ENCODE assay signal across 1 cellular context in genomic region chr3:193744048-193744821, GRCh38.
A peak's percentile ranks its signal among the peaks of the same experiment; 100 is the strongest.
TF ChIP-seq lines count a peak whose summit lies in the region.

No MANE protein-coding gene starts in this region.

TF ChIP-seq in HepG2, 621 proteins besides CTCF, POLR2A, EP300 and RAD21 (continued from another document and continues in another):
- peak; percentile 36; the same call in 1 of the 3 replicates for TF ChIP-seq MXI1 (IDR thresholded peaks at IDR 0.05; ENCODE audit: borderline replicate concordance, low read depth, low read length)
- TF ChIP-seq REPIN1 (CRISPR knock-in tag; IDR thresholded peaks at IDR 0.05; ENCODE audit: borderline replicate concordance, low read depth): peak; percentile 51; the same call in 1 of the 2 replicates
- no peak for TF ChIP-seq HMGA1 (CRISPR knock-in tag; conservative IDR thresholded peaks at IDR 0.05)
- TF ChIP-seq ZNF337 (CRISPR knock-in tag; IDR thresholded peaks at IDR 0.05; ENCODE audit: borderline replicate concordance, low read depth): no peak
- peak; percentile 32; the same call in 1 of the 2 replicates for TF ChIP-seq GATA4 (IDR thresholded peaks at IDR 0.05; ENCODE audit: borderline replicate concordance, low read depth)
- no peak for TF ChIP-seq NFE2L2 (IDR thresholded peaks at IDR 0.05; ENCODE audit: low read length)
- TF ChIP-seq ZNF747 (CRISPR knock-in tag; IDR thresholded peaks at IDR 0.05; ENCODE audit: borderline replicate concordance): peak; percentile 85
- TF ChIP-seq ZNF83 (CRISPR knock-in tag; IDR thresholded peaks at IDR 0.05; ENCODE audit: borderline replicate concordance): no peak
- no peak for TF ChIP-seq FLYWCH1 (CRISPR knock-in tag; IDR thresholded peaks at IDR 0.05)
- TF ChIP-seq ZNF746 (CRISPR knock-in tag; IDR thresholded peaks at IDR 0.05): peak; percentile 62; the same call in 1 of the 2 replicates
- no peak for TF ChIP-seq PLRG1 (conservative IDR thresholded peaks at IDR 0.05)
- peak; percentile 87 for TF ChIP-seq KMT2B (CRISPR knock-in tag; IDR thresholded peaks at IDR 0.05)
- no peak; the same call in 1 of the 2 replicates for TF ChIP-seq ZNF33A (CRISPR knock-in tag; IDR thresholded peaks at IDR 0.05; ENCODE audit: borderline replicate concordance)
- TF ChIP-seq EED (CRISPR knock-in tag; IDR thresholded peaks at IDR 0.05): 0 out of 2 replicates have a peak, but pooled peaks have one; percentile 34
- TF ChIP-seq MXD1 (CRISPR knock-in tag; IDR thresholded peaks at IDR 0.05): no peak
- TF ChIP-seq ZNF543 (CRISPR knock-in tag; IDR thresholded peaks at IDR 0.05): peak; percentile 83
- TF ChIP-seq MAZ (IDR thresholded peaks at IDR 0.05; ENCODE audit: borderline replicate concordance, low read depth, low read length): peak; percentile 60; the same call in 1 of the 2 replicates
- peak; percentile 77 for TF ChIP-seq MAZ (CRISPR knock-in tag; IDR thresholded peaks at IDR 0.05; ENCODE audit: low read depth)
- TF ChIP-seq, protein P1, sequence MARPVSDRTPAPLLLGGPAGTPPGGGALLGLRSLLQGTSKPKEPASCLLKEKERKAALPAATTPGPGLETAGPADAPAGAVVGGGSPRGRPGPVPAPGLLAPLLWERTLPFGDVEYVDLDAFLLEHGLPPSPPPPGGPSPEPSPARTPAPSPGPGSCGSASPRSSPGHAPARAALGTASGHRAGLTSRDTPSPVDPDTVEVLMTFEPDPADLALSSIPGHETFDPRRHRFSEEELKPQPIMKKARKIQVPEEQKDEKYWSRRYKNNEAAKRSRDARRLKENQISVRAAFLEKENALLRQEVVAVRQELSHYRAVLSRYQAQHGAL (CRISPR knock-in tag; IDR thresholded peaks at IDR 0.05; ENCODE audit: not compliant biosample characterization): no peak
- TF ChIP-seq NCOA1 (CRISPR knock-in tag; IDR thresholded peaks at IDR 0.05): no peak
- TF ChIP-seq, protein P2, sequence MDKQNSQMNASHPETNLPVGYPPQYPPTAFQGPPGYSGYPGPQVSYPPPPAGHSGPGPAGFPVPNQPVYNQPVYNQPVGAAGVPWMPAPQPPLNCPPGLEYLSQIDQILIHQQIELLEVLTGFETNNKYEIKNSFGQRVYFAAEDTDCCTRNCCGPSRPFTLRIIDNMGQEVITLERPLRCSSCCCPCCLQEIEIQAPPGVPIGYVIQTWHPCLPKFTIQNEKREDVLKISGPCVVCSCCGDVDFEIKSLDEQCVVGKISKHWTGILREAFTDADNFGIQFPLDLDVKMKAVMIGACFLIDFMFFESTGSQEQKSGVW (CRISPR knock-in tag; IDR thresholded peaks at IDR 0.05; ENCODE audit: borderline replicate concordance): no peak
- TF ChIP-seq, protein P3, sequence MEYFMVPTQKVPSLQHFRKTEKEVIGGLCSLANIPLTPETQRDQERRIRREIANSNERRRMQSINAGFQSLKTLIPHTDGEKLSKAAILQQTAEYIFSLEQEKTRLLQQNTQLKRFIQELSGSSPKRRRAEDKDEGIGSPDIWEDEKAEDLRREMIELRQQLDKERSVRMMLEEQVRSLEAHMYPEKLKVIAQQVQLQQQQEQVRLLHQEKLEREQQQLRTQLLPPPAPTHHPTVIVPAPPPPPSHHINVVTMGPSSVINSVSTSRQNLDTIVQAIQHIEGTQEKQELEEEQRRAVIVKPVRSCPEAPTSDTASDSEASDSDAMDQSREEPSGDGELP (IDR thresholded peaks at IDR 0.05; ENCODE audit: borderline replicate concordance, low read depth): peak; percentile 97
- peak; percentile 56; the same call in 1 of the 2 replicates for TF ChIP-seq PHF8 (CRISPR knock-in tag; IDR thresholded peaks at IDR 0.05)
- TF ChIP-seq SIN3B (IDR thresholded peaks at IDR 0.05; ENCODE audit: low read length): no peak
- peak; percentile 84 for TF ChIP-seq SP5 (CRISPR knock-in tag; IDR thresholded peaks at IDR 0.05; ENCODE audit: borderline replicate concordance, low read depth)
- TF ChIP-seq ADNP (CRISPR knock-in tag; IDR thresholded peaks at IDR 0.05): 0 out of 2 replicates have a peak, but pooled peaks have one; percentile 13
- no peak for TF ChIP-seq REL (CRISPR knock-in tag; conservative IDR thresholded peaks at IDR 0.05)
- no peak for TF ChIP-seq AGO2 (optimal IDR thresholded peaks at IDR 0.05; ENCODE audit: low read depth, low read length)
- TF ChIP-seq, protein P4, sequence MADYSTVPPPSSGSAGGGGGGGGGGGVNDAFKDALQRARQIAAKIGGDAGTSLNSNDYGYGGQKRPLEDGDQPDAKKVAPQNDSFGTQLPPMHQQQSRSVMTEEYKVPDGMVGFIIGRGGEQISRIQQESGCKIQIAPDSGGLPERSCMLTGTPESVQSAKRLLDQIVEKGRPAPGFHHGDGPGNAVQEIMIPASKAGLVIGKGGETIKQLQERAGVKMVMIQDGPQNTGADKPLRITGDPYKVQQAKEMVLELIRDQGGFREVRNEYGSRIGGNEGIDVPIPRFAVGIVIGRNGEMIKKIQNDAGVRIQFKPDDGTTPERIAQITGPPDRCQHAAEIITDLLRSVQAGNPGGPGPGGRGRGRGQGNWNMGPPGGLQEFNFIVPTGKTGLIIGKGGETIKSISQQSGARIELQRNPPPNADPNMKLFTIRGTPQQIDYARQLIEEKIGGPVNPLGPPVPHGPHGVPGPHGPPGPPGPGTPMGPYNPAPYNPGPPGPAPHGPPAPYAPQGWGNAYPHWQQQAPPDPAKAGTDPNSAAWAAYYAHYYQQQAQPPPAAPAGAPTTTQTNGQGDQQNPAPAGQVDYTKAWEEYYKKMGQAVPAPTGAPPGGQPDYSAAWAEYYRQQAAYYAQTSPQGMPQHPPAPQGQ (CRISPR knock-in tag; IDR thresholded peaks at IDR 0.05; ENCODE audit: borderline replicate concordance): no peak
- TF ChIP-seq ZNF124 (CRISPR knock-in tag; IDR thresholded peaks at IDR 0.05): 0 out of 2 replicates have a peak, but pooled peaks have one; percentile 38
- TF ChIP-seq, protein P5, sequence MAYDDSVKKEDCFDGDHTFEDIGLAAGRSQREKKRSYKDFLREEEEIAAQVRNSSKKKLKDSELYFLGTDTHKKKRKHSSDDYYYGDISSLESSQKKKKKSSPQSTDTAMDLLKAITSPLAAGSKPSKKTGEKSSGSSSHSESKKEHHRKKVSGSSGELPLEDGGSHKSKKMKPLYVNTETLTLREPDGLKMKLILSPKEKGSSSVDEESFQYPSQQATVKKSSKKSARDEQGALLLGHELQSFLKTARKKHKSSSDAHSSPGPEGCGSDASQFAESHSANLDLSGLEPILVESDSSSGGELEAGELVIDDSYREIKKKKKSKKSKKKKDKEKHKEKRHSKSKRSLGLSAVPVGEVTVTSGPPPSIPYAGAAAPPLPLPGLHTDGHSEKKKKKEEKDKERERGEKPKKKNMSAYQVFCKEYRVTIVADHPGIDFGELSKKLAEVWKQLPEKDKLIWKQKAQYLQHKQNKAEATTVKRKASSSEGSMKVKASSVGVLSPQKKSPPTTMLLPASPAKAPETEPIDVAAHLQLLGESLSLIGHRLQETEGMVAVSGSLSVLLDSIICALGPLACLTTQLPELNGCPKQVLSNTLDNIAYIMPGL (CRISPR knock-in tag; IDR thresholded peaks at IDR 0.05; ENCODE audit: borderline replicate concordance in 1 of 2, low read depth in 1 of 2): peak; percentile 10 to 48; a peak in 2 of 4 replicates
- no peak for TF ChIP-seq E2F1 (CRISPR knock-in tag; IDR thresholded peaks at IDR 0.05)
- TF ChIP-seq RNF2 (conservative IDR thresholded peaks at IDR 0.05; ENCODE audit: low read depth): 0 out of 2 replicates have a peak, but pooled peaks have one; percentile 16
- TF ChIP-seq RBM39 (IDR thresholded peaks at IDR 0.05; ENCODE audit: low read depth, low read length, poor library complexity, severe bottlenecking): no peak
- no peak; the same call in 1 of the 2 replicates for TF ChIP-seq SP4 (CRISPR knock-in tag; IDR thresholded peaks at IDR 0.05)
- no peak for TF ChIP-seq ZBTB7B (CRISPR knock-in tag; IDR thresholded peaks at IDR 0.05)
- peak in 1 of 2 experiments; percentile 53; a peak in 2 of 4 replicates for TF ChIP-seq NR2F1 (CRISPR knock-in tag; IDR thresholded peaks at IDR 0.05)
- peak; percentile 69 for TF ChIP-seq SKI (IDR thresholded peaks at IDR 0.05; ENCODE audit: partially characterized antibody)
- no peak for TF ChIP-seq ZKSCAN5 (CRISPR knock-in tag; IDR thresholded peaks at IDR 0.05)
- TF ChIP-seq PRDM15 (CRISPR knock-in tag; IDR thresholded peaks at IDR 0.05): peak; percentile 99
- TF ChIP-seq MATR3 (CRISPR knock-in tag; IDR thresholded peaks at IDR 0.05): no peak
- 0 out of 2 replicates have a peak, but pooled peaks have one; percentile 24 for TF ChIP-seq ZNF235 (CRISPR knock-in tag; IDR thresholded peaks at IDR 0.05; ENCODE audit: borderline replicate concordance)
- TF ChIP-seq TOPORS (CRISPR knock-in tag; IDR thresholded peaks at IDR 0.05): no peak
- no peak for TF ChIP-seq ZNF143 (CRISPR knock-in tag; IDR thresholded peaks at IDR 0.05)
- TF ChIP-seq IKZF1 (IDR thresholded peaks at IDR 0.05): no peak
- TF ChIP-seq TFDP2 (CRISPR knock-in tag; IDR thresholded peaks at IDR 0.05): peak; percentile 67; the same call in 1 of the 2 replicates
- TF ChIP-seq RARG (CRISPR knock-in tag; IDR thresholded peaks at IDR 0.05; ENCODE audit: low read depth): 0 out of 2 replicates have a peak, but pooled peaks have one; percentile 64
- TF ChIP-seq NFE2L1 (CRISPR knock-in tag; IDR thresholded peaks at IDR 0.05; ENCODE audit: borderline replicate concordance): no peak
- TF ChIP-seq KLF6 (CRISPR knock-in tag; IDR thresholded peaks at IDR 0.05): peak; percentile 84; the same call in 1 of the 2 replicates
- TF ChIP-seq U2AF1 (optimal IDR thresholded peaks at IDR 0.05; ENCODE audit: low read depth, low read length): no peak
- no peak for TF ChIP-seq CC2D1A (CRISPR knock-in tag; IDR thresholded peaks at IDR 0.05)
- TF ChIP-seq, protein P6, sequence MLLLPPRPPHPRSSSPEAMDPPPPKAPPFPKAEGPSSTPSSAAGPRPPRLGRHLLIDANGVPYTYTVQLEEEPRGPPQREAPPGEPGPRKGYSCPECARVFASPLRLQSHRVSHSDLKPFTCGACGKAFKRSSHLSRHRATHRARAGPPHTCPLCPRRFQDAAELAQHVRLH (CRISPR knock-in tag; IDR thresholded peaks at IDR 0.05; ENCODE audit: borderline replicate concordance, low read depth): no peak
- TF ChIP-seq MAX (IDR thresholded peaks at IDR 0.05): peak; percentile 79
- TF ChIP-seq HDAC6 (IDR thresholded peaks at IDR 0.05; ENCODE audit: low read depth, low read length): no peak
